11 cellular contexts compared by ENCODE assay signal in the genomic region with DNA sequence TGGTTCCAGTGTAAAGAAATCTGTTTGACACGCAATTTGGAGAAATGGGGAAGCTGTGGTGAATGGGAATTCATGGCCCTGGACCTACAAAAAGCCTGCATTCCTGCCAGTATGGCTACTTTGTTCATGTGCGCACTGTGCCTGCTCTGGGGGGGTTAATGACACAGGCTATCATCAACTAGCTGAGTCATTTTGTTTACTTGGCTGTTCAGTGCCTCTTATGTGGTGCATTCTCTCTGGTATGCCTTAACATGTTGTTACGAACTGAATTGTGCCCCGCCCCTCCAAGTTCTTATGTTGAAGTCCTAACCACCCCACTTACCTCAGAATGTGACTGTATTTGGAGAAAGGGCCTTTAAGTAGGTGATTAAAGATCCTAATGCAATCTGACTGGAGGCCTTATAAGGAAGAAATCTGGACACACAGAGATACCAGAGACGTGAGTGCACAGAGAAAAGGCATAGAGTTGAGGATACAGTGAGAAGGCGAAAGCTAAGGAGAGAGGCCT. TPM values are rescaled to one million over a fixed set of nuclear protein-coding genes. Genes with fewer than 3 reads are reported as not detected.
A peak's percentile ranks its signal among the peaks of the same experiment; 100 is the strongest.
DNase-seq lines count a peak whose midpoint lies in the region; ATAC-seq and TF ChIP-seq lines count a peak whose summit lies in the region.
"Had no signal": no experiment of that assay in that cellular context is flagged by ENCODE, and none has a peak within 500 bp of the region (broad histone marks: within the 10 kb centered on the region; RNA-seq: fewer than 3 reads in every experiment).

No MANE protein-coding gene starts in this region.

- no peaks in the 10 kb centered on the region for H4K20me1 ChIP-seq in PC-3 (ENCODE audit: low read length)

- H3K79me2 ChIP-seq in PC-3 (ENCODE audit: low read length), result no peaks in the 10 kb centered on the region

- no peak for TF ChIP-seq CTCF in PC-3 (conservative IDR thresholded peaks at IDR 0.05; ENCODE audit: low read depth, low read length)
- TF ChIP-seq CTCF in foreskin keratinocyte (conservative IDR thresholded peaks at IDR 0.05), result peak; percentile 34

- ATAC-seq in PC-3 (peak; percentile 81), foreskin keratinocyte (peak; percentile 98), HG03280 (IDR thresholded peaks at IDR 0.05; ENCODE audit: unreplicated experiment) (no peak)
- ATAC-seq: T-helper 17 cell had no signal

- H3K27ac ChIP-seq in PC-3 (ENCODE audit: low read length) (peak overlapping the region; percentile 60), foreskin keratinocyte (peak overlapping the region; percentile 43)
- H3K27ac ChIP-seq: neural progenitor cell had no signal

- no peaks in the 10 kb centered on the region for H3K9me2 ChIP-seq in PC-3 (replicated peaks; ENCODE audit: low read length)

- peak overlapping the region; percentile 45 for H3K4me2 ChIP-seq in PC-3 (ENCODE audit: low read length)
- H3K4me2 ChIP-seq: neural progenitor cell had no signal

- H3K4me1 ChIP-seq in PC-3 (ENCODE audit: insufficient read depth, low read length), result peaks cover 20% of the 10 kb centered on the region
- H3K4me1 ChIP-seq in foreskin keratinocyte, result peaks cover 23% of the 10 kb centered on the region
- H3K4me1 ChIP-seq: neural progenitor cell had no signal

- no TSS peak for BruUV-seq in PC-3 (replicated peaks; lab: Mats Ljungman, UMichigan)

- DNase-seq in A172 (ENCODE audit: low spot score) (peak; percentile 79), HPDE6-E6E7 (ENCODE audit: extremely low spot score) (peak; percentile 86), PC-3 (peak; percentile 75), foreskin keratinocyte (peak; percentile 99), G401 (ENCODE audit: low spot score) (no peak), NCI-H524 (lab: John Stamatoyannopoulos, UW) (no peak), NAMALWA (ENCODE audit: low spot score) (no peak)
- DNase-seq: activated gamma-delta T cell, T-helper 17 cell had no signal

- no peaks in the 10 kb centered on the region for H3F3A ChIP-seq in PC-3 (ENCODE audit: low read length, unreplicated experiment)

- no peaks in the 10 kb centered on the region for H3K36me3 ChIP-seq in PC-3 (ENCODE audit: low read depth, low read length)
- H3K36me3 ChIP-seq: neural progenitor cell had no signal

- H3K27me3 ChIP-seq in PC-3 (ENCODE audit: low read length) (no peaks in the 10 kb centered on the region), foreskin keratinocyte (no peaks in the 10 kb centered on the region)
- H3K27me3 ChIP-seq: neural progenitor cell had no signal

- H2AFZ ChIP-seq in PC-3 (ENCODE audit: low read length), result no peak overlapping the region
- H2AFZ ChIP-seq: neural progenitor cell had no signal

- no peaks in the 10 kb centered on the region for H3K9me3 ChIP-seq in PC-3 (ENCODE audit: low read length)

- H3K4me3 ChIP-seq in PC-3 (ENCODE audit: low read length), result no peak overlapping the region
- H3K4me3 ChIP-seq: neural progenitor cell had no signal

- intact Hi-C loops in PC-3 (cut with micrococcal nuclease), result no loop called here

- peak overlapping the region; percentile 40; the same call in 1 of the 2 replicates for H3K9ac ChIP-seq in PC-3 (ENCODE audit: low read length)
- H3K9ac ChIP-seq: neural progenitor cell had no signal

- CTCF ChIA-PET in PC-3 (lab: Charles Lee), result no interaction called here

- in situ Hi-C loops in G401 (cut with HindIII; ENCODE audit: low sequenced_read_pairs), result no loop called here

- POLR2A ChIA-PET in PC-3 (lab: Charles Lee; ENCODE audit: unreplicated experiment), result interaction anchor here (0.5 to 0.6 kb wide), 2 partner anchors 130 to 379 kb away, joined by 4 to 5 read pairs; no protein-coding TSS in a partner anchor

RNA-seq across cellular contexts. Expression of gene UBAP1, which starts 20.4 kb away (rescaled TPM):
- 40.0 and 46.1 TPM in 2 replicates for total RNA-seq in A172 (2014; rRNA removed; shearing (Covaris generic))
- 15.2 and 16.5 TPM in 2 replicates for total RNA-seq in PC-3 (2014; rRNA removed)
- total RNA-seq in foreskin keratinocyte, result 40.5 and 46.9 TPM in 2 replicates
- 33.9 and 36.6 TPM in 2 replicates for polyA plus RNA-seq in foreskin keratinocyte
- 55.1 and 58.0 TPM in 2 replicates for total RNA-seq in G401 (2014; rRNA removed; shearing (Covaris generic))

RNA-seq across cellular contexts. Expression of gene DCAF12, which starts 31.9 kb away (rescaled TPM):
- 18.4 and 23.0 TPM in 2 replicates for total RNA-seq in A172 (2014; rRNA removed; shearing (Covaris generic))
- 12.9 and 16.1 TPM in 2 replicates for total RNA-seq in PC-3 (2014; rRNA removed)
- 29.6 and 31.0 TPM in 2 replicates for total RNA-seq in foreskin keratinocyte
- 12.8 and 15.7 TPM in 2 replicates for polyA plus RNA-seq in foreskin keratinocyte
- 35.1 and 50.6 TPM in 2 replicates for total RNA-seq in G401 (2014; rRNA removed; shearing (Covaris generic))

Comparison
In these comparisons a context has a peak if more than half of its experiments do, and no peak if none do; other contexts are left out.
1. DNase-seq: peak in A172 (single experiment), HPDE6-E6E7 (single experiment), PC-3 (single experiment) and foreskin keratinocyte (2 of 2); none in G401 (single experiment), NCI-H524 (0 of 2) and NAMALWA (single experiment).